Comparison of ENCODE assay signal across 16 cellular contexts in the genomic region with DNA sequence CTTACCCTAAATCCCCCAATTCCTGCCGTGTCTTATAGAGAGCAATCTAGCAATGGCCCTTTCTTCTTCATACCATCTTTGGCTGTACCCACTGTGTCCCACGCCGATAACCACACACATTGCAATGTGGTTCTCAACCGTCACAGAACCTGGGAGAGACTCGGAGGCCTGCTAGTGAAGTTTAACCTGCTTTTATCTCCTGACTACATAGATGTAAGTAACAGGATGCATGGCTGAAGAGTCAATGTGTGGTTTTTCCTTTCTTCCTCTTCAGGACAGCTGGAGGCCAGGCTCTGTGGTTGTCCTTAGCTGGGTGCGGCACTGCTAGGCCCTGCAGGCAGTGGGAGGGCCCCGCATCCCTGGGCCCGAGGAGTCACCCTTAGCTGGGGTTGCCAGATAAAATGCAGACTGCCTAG. TPM values are rescaled to one million over a fixed set of nuclear protein-coding genes. Genes with fewer than 3 reads are reported as not detected.
A peak's percentile ranks its signal among the peaks of the same experiment; 100 is the strongest.
DNase-seq lines count a peak whose midpoint lies in the region; TF ChIP-seq lines count a peak whose summit lies in the region.
"Had no signal": no experiment of that assay in that cellular context is flagged by ENCODE, and none has a peak within 500 bp of the region (broad histone marks: within the 10 kb centered on the region; RNA-seq: fewer than 3 reads in every experiment).

No MANE protein-coding gene starts in this region.

- peak overlapping the region; percentile 75 for H3K27ac ChIP-seq in BLaER1
- H3K27ac ChIP-seq in SK-N-MC, result peak overlapping the region; percentile 65; the same call in 1 of the 2 replicates
- H3K27ac ChIP-seq: breast epithelium, psoas muscle had no signal

- H3K9me3 ChIP-seq in BLaER1 (no peaks in the 10 kb centered on the region), SK-N-MC (ENCODE audit: low read depth, low read length) (no peaks in the 10 kb centered on the region; the same call in 1 of the 2 replicates)
- H3K9me3 ChIP-seq: breast epithelium, psoas muscle had no signal

- H3K4me3 ChIP-seq in BLaER1, result no peak overlapping the region
- H3K4me3 ChIP-seq in SK-N-MC, result no peak overlapping the region
- H3K4me3 ChIP-seq in fibroblast of the aortic adventitia (ENCODE audit: low read depth, low read length), result no peak overlapping the region
- H3K4me3 ChIP-seq: breast epithelium, psoas muscle had no signal

- H3K9me3 Mint-ChIP-seq in HFFc6, result no peaks in the 10 kb centered on the region
- H3K9me3 Mint-ChIP-seq: activated CD4-positive, alpha-beta memory T cell treated with anti-CD3 and anti-CD28 coated beads, Interleukin-2, amount 10 ng/mL, durations not matched to agents 7 days and 5 days; T-helper 2 cell treated with Interferon-gamma antibody and Interleukin-4, amounts not matched to agents 5 μg/mL and 100 μg/mL, for 36 hours had no signal

- peaks cover 90% of the 10 kb centered on the region for H3K4me1 ChIP-seq in BLaER1

- H3K27me3 ChIP-seq in BLaER1, result no peaks in the 10 kb centered on the region
- H3K27me3 ChIP-seq: breast epithelium had no signal

- peaks cover 4% of the 10 kb centered on the region; the same call in 1 of the 2 replicates for H3K36me3 Mint-ChIP-seq in HFFc6 (ENCODE audit: low read depth)

- H3K9ac ChIP-seq in BLaER1 (peak overlapping the region; percentile 38; the same call in 1 of the 2 replicates), SK-N-MC (ENCODE audit: insufficient read length) (no peak overlapping the region)

- peak overlapping the region; percentile 84 for H3K4me2 ChIP-seq in BLaER1

- TF ChIP-seq CTCF in HFFc6 (IDR thresholded peaks at IDR 0.05), result no peak
- no peak for TF ChIP-seq CTCF in fibroblast of the aortic adventitia (IDR thresholded peaks at IDR 0.05; ENCODE audit: insufficient read depth, low read length)

- peak; percentile 49 for DNase-seq in HFFc6
- DNase-seq in SK-N-MC (ENCODE audit: low read depth, low spot score), result no peak
- peak; percentile 25 for DNase-seq in fibroblast of the aortic adventitia (ENCODE audit: low read depth)
- no peak for DNase-seq in NCI-H345 (lab: John Stamatoyannopoulos, UW)
- no peak for DNase-seq in NCI-H2196 (lab: John Stamatoyannopoulos, UW; ENCODE audit: unreplicated experiment)
- DNase-seq in NCI-H1694 treated with DMSO at 0.1 percent for 48 hours (lab: John Stamatoyannopoulos, UW), result no peak
- no peak for DNase-seq in activated CD4-positive, alpha-beta T cell treated with anti-CD3 and anti-CD28 coated beads, Interleukin-2, amount 50 U/mL, for 4 hours
- DNase-seq: activated CD4-positive, alpha-beta memory T cell treated with anti-CD3 and anti-CD28 coated beads, Interleukin-2, amount 10 ng/mL, durations not matched to agents 7 days and 5 days; GOT3; kidney glomerular epithelial cell; psoas muscle had no signal

- peaks cover 2% of the 10 kb centered on the region; the same call in 1 of the 2 replicates for H3K27me3 Mint-ChIP-seq in HFFc6 (ENCODE audit: insufficient read depth)
- H3K27me3 Mint-ChIP-seq: activated CD4-positive, alpha-beta memory T cell treated with anti-CD3 and anti-CD28 coated beads, Interleukin-2, amount 10 ng/mL, durations not matched to agents 7 days and 5 days; B cell had no signal

- H3K27ac Mint-ChIP-seq in HFFc6, result peak overlapping the region; percentile 82
- H3K27ac Mint-ChIP-seq: activated CD4-positive, alpha-beta memory T cell treated with anti-CD3 and anti-CD28 coated beads, Interleukin-2, amount 10 ng/mL, durations not matched to agents 7 days and 5 days; B cell; endodermal cell; T-helper 2 cell treated with Interferon-gamma antibody and Interleukin-4, amounts not matched to agents 5 μg/mL and 100 μg/mL, for 36 hours had no signal

- H3K36me3 ChIP-seq in BLaER1 (no peaks in the 10 kb centered on the region), SK-N-MC (ENCODE audit: insufficient read depth, low read length) (no peaks in the 10 kb centered on the region)
- H3K36me3 ChIP-seq: breast epithelium had no signal

- peaks cover 67% of the 10 kb centered on the region for H3K4me1 Mint-ChIP-seq in HFFc6 (ENCODE audit: low read depth)
- H3K4me1 Mint-ChIP-seq: activated CD4-positive, alpha-beta memory T cell treated with anti-CD3 and anti-CD28 coated beads, Interleukin-2, amount 10 ng/mL, durations not matched to agents 7 days and 5 days; B cell had no signal

- H4K20me1 ChIP-seq in BLaER1, result peaks cover 6% of the 10 kb centered on the region

- H3K4me3 Mint-ChIP-seq in HFFc6, result peak overlapping the region; percentile 1; the same call in 1 of the 2 replicates
- H3K4me3 Mint-ChIP-seq: activated CD4-positive, alpha-beta memory T cell treated with anti-CD3 and anti-CD28 coated beads, Interleukin-2, amount 10 ng/mL, durations not matched to agents 7 days and 5 days; B cell; endodermal cell; T-helper 2 cell treated with Interferon-gamma antibody and Interleukin-4, amounts not matched to agents 5 μg/mL and 100 μg/mL, for 36 hours had no signal

RNA-seq across cellular contexts. Expression of a gene that starts 51.3 kb away (rescaled TPM):
- total RNA-seq in HFFc6 (2021; fragmentation: NEBNext Ultra II Directional; extraction: Animal tissue kit (Norgen Biotek cat#: 25700)), result 10 to 100 TPM; 49.1 to 55.2 (median 53.4) TPM
- total RNA-seq in fibroblast of the aortic adventitia (ENCODE audit: low replicate concordance), result 28.3 and 73.3 TPM in 2 replicates

RNA-seq across cellular contexts. Expression of a gene that starts 51.6 kb away (rescaled TPM):
- total RNA-seq in HFFc6 (2021; fragmentation: NEBNext Ultra II Directional; extraction: Animal tissue kit (Norgen Biotek cat#: 25700)), result 10 to 100 TPM; 48.3 to 55.1 (median 51.6) TPM
- 14.1 and 22.7 TPM in 2 replicates for total RNA-seq in fibroblast of the aortic adventitia (ENCODE audit: low replicate concordance)

Comparison
In these comparisons a context has a peak if more than half of its experiments do, and no peak if none do; other contexts are left out.
1. DNase-seq: peak in HFFc6 (single experiment) and fibroblast of the aortic adventitia (single experiment); none in SK-N-MC (single experiment), NCI-H345 (single experiment), NCI-H2196 (single experiment), NCI-H1694 treated with DMSO at 0.1 percent for 48 hours (single experiment) and activated CD4-positive, alpha-beta T cell treated with anti-CD3 and anti-CD28 coated beads, Interleukin-2, amount 50 U/mL, for 4 hours (0 of 2).